8 cellular contexts compared by ENCODE assay signal in the genomic region with DNA sequence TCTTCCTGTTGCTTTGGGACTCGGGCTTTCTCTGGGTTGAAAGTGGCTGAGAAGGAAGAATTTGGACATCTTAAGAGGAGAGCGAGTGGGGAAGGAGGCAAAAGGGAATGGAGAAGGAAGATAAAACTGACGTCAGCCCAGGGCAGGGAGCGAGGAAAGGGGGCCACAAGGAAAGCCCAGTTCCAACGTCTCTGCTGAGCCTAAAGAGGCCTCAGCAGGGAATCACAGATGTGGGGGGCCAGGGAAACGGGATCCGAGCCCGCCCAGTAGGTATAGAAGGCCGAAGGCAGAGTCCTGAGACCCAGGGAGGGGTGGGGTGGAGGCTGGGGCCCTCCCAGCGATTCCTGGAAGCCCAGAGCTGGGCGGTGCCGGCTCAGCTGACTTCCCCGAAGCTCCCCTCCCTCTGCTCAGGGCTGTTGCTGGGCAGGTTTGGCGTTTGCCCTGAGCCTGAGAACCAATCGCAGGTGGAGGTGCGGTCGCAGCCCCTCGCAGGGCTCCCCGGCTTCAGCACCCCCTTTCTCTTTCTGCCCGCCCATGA. TPM values are rescaled to one million over a fixed set of nuclear protein-coding genes. Genes with fewer than 3 reads are reported as not detected.
DNase-seq lines count a peak whose midpoint lies in the region; ATAC-seq and TF ChIP-seq lines count a peak whose summit lies in the region.

No MANE protein-coding gene starts in this region.

- peak overlapping the region; percentile 40 for H3K4me3 ChIP-seq in lung

- no peaks in the 10 kb centered on the region for H3K9me3 ChIP-seq in lung (ENCODE audit: control insufficient read depth in 2 of 2, insufficient read depth in 1 of 2, low read length in 1 of 2)

- H3K9me3 Mint-ChIP-seq in activated CD8-positive, alpha-beta T cell treated with anti-CD3 and anti-CD28 coated beads, Interleukin-2, amount 10 ng/mL, durations not matched to agents 7 days and 5 days (ENCODE audit: insufficient read depth) = no peaks in the 10 kb centered on the region

- ATAC-seq in HG03066 (IDR thresholded peaks at IDR 0.05; ENCODE audit: low read depth, unreplicated experiment) (peak; percentile 34), lung (ENCODE audit: insufficient read depth, low FRiP score) (peak; percentile 80)
- ATAC-seq in activated CD8-positive, alpha-beta T cell treated with anti-CD3 and anti-CD28 coated beads, Interleukin-2, amount 10 ng/mL, durations not matched to agents 7 days and 5 days = peak; percentile 60

- WGBS in lung, 2 donors = 1% methylated on average over 19 to 20 of the region's 20 CpGs

- peaks cover 2% of the 10 kb centered on the region for H3K36me3 Mint-ChIP-seq in activated CD8-positive, alpha-beta T cell treated with anti-CD3 and anti-CD28 coated beads, Interleukin-2, amount 10 ng/mL, durations not matched to agents 7 days and 5 days (ENCODE audit: low read depth)

- peak overlapping the region; percentile 99 for H3K27ac Mint-ChIP-seq in activated CD8-positive, alpha-beta T cell treated with anti-CD3 and anti-CD28 coated beads, Interleukin-2, amount 10 ng/mL, durations not matched to agents 7 days and 5 days

- TF ChIP-seq CTCF in lung (IDR thresholded peaks at IDR 0.05; ENCODE audit: control extremely low read depth, extremely low read depth) = no peak

- H3K36me3 ChIP-seq in lung (ENCODE audit: control insufficient read depth in 2 of 2, insufficient read depth in 2 of 2, low read length in 2 of 2) = peaks cover 0 to 14% of the 10 kb centered on the region in 2 donors

- peaks cover 66% of the 10 kb centered on the region for H3K4me1 Mint-ChIP-seq in activated CD8-positive, alpha-beta T cell treated with anti-CD3 and anti-CD28 coated beads, Interleukin-2, amount 10 ng/mL, durations not matched to agents 7 days and 5 days (ENCODE audit: low read depth)

- peaks cover 19 to 39% of the 10 kb centered on the region in 2 donors for H3K4me1 ChIP-seq in lung (ENCODE audit: control insufficient read depth in 2 of 2, insufficient read depth in 2 of 2, low read length in 2 of 2)

- H3K27me3 Mint-ChIP-seq in activated CD8-positive, alpha-beta T cell treated with anti-CD3 and anti-CD28 coated beads, Interleukin-2, amount 10 ng/mL, durations not matched to agents 7 days and 5 days (ENCODE audit: low read depth) = no peaks in the 10 kb centered on the region

- H3K27ac ChIP-seq in lung (ENCODE audit: low read depth in 1 of 2, low read length in 1 of 2) = peak overlapping the region; percentile 96 to 99

- peak; percentile 76 for DNase-seq in SIG-M5 treated with dmso at 0.1 percent for 504 hours (lab: John Stamatoyannopoulos, UW; ENCODE audit: unreplicated experiment)
- no peak for DNase-seq in SIG-M5 (lab: John Stamatoyannopoulos, UW)
- peak; percentile 93 for DNase-seq in NCI-H526 treated with DMSO at 0.1 percent for 48 hours (lab: John Stamatoyannopoulos, UW)
- DNase-seq in activated CD8-positive, alpha-beta T cell treated with anti-CD3 and anti-CD28 coated beads, Interleukin-2, amount 10 ng/mL, durations not matched to agents 7 days and 5 days = peak; percentile 92
- peak; percentile 92 for DNase-seq in ecto neural progenitor cell (ENCODE audit: low spot score)
- DNase-seq in lung (ENCODE audit: low spot score) = peak; percentile 95
- DNase-seq in stimulated activated CD4-positive, alpha-beta T cell treated with anti-CD3 and anti-CD28 coated beads, TNF-alpha, amount 100 ng/mL, for 24 hours (ENCODE audit: low read depth in 3 of 3) = peak; percentile 74 to 90 (median 75)

- peak overlapping the region; percentile 90 for H3K4me3 Mint-ChIP-seq in activated CD8-positive, alpha-beta T cell treated with anti-CD3 and anti-CD28 coated beads, Interleukin-2, amount 10 ng/mL, durations not matched to agents 7 days and 5 days

- H3K27me3 ChIP-seq in lung (ENCODE audit: control insufficient read depth, insufficient read depth) = no peaks in the 10 kb centered on the region

- POLR2A ChIA-PET in activated CD8-positive, alpha-beta T cell treated with anti-CD3 and anti-CD28 coated beads, Interleukin-2, amount 10 ng/mL, durations not matched to agents 7 days and 5 days (lab: Charles Lee) = interaction anchor here (0.6 to 16.0 kb wide), 11 partner anchors 10 to 675 kb away, joined by 3 to 1108 read pairs (median 5); partner anchors contain the start of genes ENSA, GOLPH3L, MCL1 and TARS2

- CTCF ChIA-PET in activated CD8-positive, alpha-beta T cell treated with anti-CD3 and anti-CD28 coated beads, Interleukin-2, amount 10 ng/mL, durations not matched to agents 7 days and 5 days (lab: Charles Lee) = interaction anchor here (1.4 to 14.3 kb wide), 7 partner anchors 14 to 364 kb away, joined by 4 to 412 read pairs (median 7); partner anchors contain the start of genes ENSA, MCL1 and SETDB1

RNA-seq across cellular contexts. Expression of gene ADAMTSL4, which starts 12.7 kb away (rescaled TPM):
- not detected for total RNA-seq in activated CD8-positive, alpha-beta T cell treated with anti-CD3 and anti-CD28 coated beads, Interleukin-2, amount 10 ng/mL, durations not matched to agents 7 days and 5 days
- total RNA-seq in lung = 100 to 1,000 TPM in 1 of 2 donors, 10 to 100 TPM in 1; 23.2 to 104 TPM
- 10 to 100 TPM; 36.4 to 59.5 TPM for polyA plus RNA-seq in lung

RNA-seq across cellular contexts. Expression of gene MCL1, which starts 17.5 kb away (rescaled TPM):
- 100 to 1,000 TPM; 249 to 261 TPM for total RNA-seq in activated CD8-positive, alpha-beta T cell treated with anti-CD3 and anti-CD28 coated beads, Interleukin-2, amount 10 ng/mL, durations not matched to agents 7 days and 5 days
- 100 to 1,000 TPM; 293 to 336 TPM for total RNA-seq in lung
- 100 to 1,000 TPM; 109 to 307 TPM for polyA plus RNA-seq in lung

RNA-seq across cellular contexts. Expression of gene FALEC, which starts 46.3 kb away (rescaled TPM):
- not detected for total RNA-seq in activated CD8-positive, alpha-beta T cell treated with anti-CD3 and anti-CD28 coated beads, Interleukin-2, amount 10 ng/mL, durations not matched to agents 7 days and 5 days
- total RNA-seq in lung = not detected
- under 1 TPM in 1 of 2 donors, not detected in 1; 0.09 TPM for polyA plus RNA-seq in lung

RNA-seq across cellular contexts. Expression of gene ECM1, which starts 54.0 kb away (rescaled TPM):
- under 1 TPM; 0.71 to 0.78 TPM for total RNA-seq in activated CD8-positive, alpha-beta T cell treated with anti-CD3 and anti-CD28 coated beads, Interleukin-2, amount 10 ng/mL, durations not matched to agents 7 days and 5 days
- total RNA-seq in lung = 10 to 100 TPM in 1 of 2 donors, 1 to 10 TPM in 1; 1.2 to 20.0 TPM
- polyA plus RNA-seq in lung = 10 to 100 TPM in 1 of 2 donors, 1 to 10 TPM in 1; 9.0 to 12.3 TPM

Comparison
In these comparisons a context has a peak if more than half of its experiments do, and no peak if none do; other contexts are left out.
1. RNA of gene ADAMTSL4, which starts 12.7 kb away (total RNA-seq): 23.2 to 104 TPM in lung; not detected in activated CD8-positive, alpha-beta T cell treated with anti-CD3 and anti-CD28 coated beads, Interleukin-2, amount 10 ng/mL, durations not matched to agents 7 days and 5 days; every median in the first group is over 10 times any median in the second.
2. Peak in every context shown above with its lines, with median percentiles within 50 percentile points of each other: ATAC-seq.